Comparison of ENCODE assay signal across 1 cellular context in genomic region chr1:241707442-241707841, GRCh38.
TF ChIP-seq lines count a peak whose summit lies in the region.

No MANE protein-coding gene starts in this region.

TF ChIP-seq in HCT116, 20 proteins besides CTCF, POLR2A, EP300 and RAD21:
- TF ChIP-seq FOSL1 (IDR thresholded peaks at IDR 0.05; ENCODE audit: low read depth) (no peak), POLR2AphosphoS5 (IDR thresholded peaks at IDR 0.05; ENCODE audit: low read depth, low read length) (no peak), EZH2phosphoT487 (IDR thresholded peaks at IDR 0.05; ENCODE audit: borderline replicate concordance) (no peak), SP1 (IDR thresholded peaks at IDR 0.05; ENCODE audit: low read depth) (no peak), YY1 (IDR thresholded peaks at IDR 0.05; ENCODE audit: extremely low read depth, insufficient replicate concordance, low read depth, low read length) (no peak), JUND (IDR thresholded peaks at IDR 0.05) (no peak), CBX3 (IDR thresholded peaks at IDR 0.05; ENCODE audit: low read depth) (no peak), EZH2 (IDR thresholded peaks at IDR 0.05) (no peak), ZFX (IDR thresholded peaks at IDR 0.05) (no peak)
